Comparison of ENCODE assay signal across 9 cellular contexts in the genomic region with DNA sequence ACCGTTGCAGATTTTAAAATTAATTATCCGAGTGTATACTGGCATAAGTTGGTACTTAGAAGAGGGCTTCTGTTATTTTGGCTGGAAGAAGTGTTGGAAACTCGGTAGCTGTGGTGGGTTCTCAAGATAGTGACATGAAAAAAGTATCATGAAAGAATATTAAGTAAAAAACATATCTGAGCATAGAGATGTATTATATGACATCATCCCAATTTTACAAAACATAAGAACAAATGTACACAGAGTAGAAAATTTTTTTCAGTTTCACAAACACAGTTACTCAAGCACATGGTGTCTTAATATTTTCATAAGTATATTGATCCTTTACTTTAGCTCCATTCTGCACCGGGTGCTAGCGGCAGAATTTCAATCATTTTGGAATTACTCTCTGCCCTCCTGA. TPM values are rescaled to one million over a fixed set of nuclear protein-coding genes. Genes with fewer than 3 reads are reported as not detected.
A peak's percentile ranks its signal among the peaks of the same experiment; 100 is the strongest.
DNase-seq lines count a peak whose midpoint lies in the region; ATAC-seq, FAIRE-seq and TF ChIP-seq lines count a peak whose summit lies in the region.
"Had no signal": no experiment of that assay in that cellular context is flagged by ENCODE, and none has a peak within 500 bp of the region (broad histone marks: within the 10 kb centered on the region; RNA-seq: fewer than 3 reads in every experiment).

No MANE protein-coding gene starts in this region.

- TF ChIP-seq CTCF in OCI-LY1 (IDR thresholded peaks at IDR 0.05; ENCODE audit: low read length) (no peak), dorsolateral prefrontal cortex (IDR thresholded peaks at IDR 0.05 in 54 of 56, conservative IDR thresholded peaks at IDR 0.05 in 2 of 56; ENCODE audit: low read depth in 1 of 56, partially characterized antibody in 56 of 56) (no peak)

- no peak overlapping the region for H2BK12ac ChIP-seq in neuronal stem cell (ENCODE audit: low read length)

- H3K27me3 ChIP-seq in BLaER1 = no peaks in the 10 kb centered on the region
- H3K27me3 ChIP-seq in OCI-LY1 (ENCODE audit: insufficient read depth, low read length) = no peaks in the 10 kb centered on the region
- H3K27me3 ChIP-seq in dorsolateral prefrontal cortex = no peaks in the 10 kb centered on the region
- H3K27me3 ChIP-seq in neuronal stem cell (ENCODE audit: control insufficient read depth in 3 of 3, insufficient read depth in 3 of 3, low read depth in 1 of 3, low read length in 3 of 3) = no peaks in the 10 kb centered on the region

- H4K20me1 ChIP-seq in BLaER1 (no peaks in the 10 kb centered on the region), OCI-LY1 (ENCODE audit: insufficient read depth, low read length) (no peaks in the 10 kb centered on the region)

- peaks cover 42% of the 10 kb centered on the region for H3K79me2 ChIP-seq in OCI-LY1 (ENCODE audit: insufficient read depth, low read length)

- H3K9me2 ChIP-seq in OCI-LY1 (ENCODE audit: low read depth, low read length) = no peaks in the 10 kb centered on the region

- peaks cover 8% of the 10 kb centered on the region; the same call in 1 of the 2 replicates for H3F3A ChIP-seq in OCI-LY1 (ENCODE audit: insufficient read depth, low read length)

- H3K4me2 ChIP-seq in BLaER1 = peak overlapping the region; percentile 70
- H3K4me2 ChIP-seq in OCI-LY1 (ENCODE audit: low read length) = peak overlapping the region; percentile 91
- H3K4me2 ChIP-seq in neuronal stem cell (ENCODE audit: insufficient read depth, low read length, poor library complexity, severe bottlenecking) = no peak overlapping the region

- H3K27ac ChIP-seq in BLaER1 = peak overlapping the region; percentile 90
- H3K27ac ChIP-seq in OCI-LY1 (ENCODE audit: low read depth, low read length, poor library complexity, severe bottlenecking) = peak overlapping the region; percentile 86
- H3K27ac ChIP-seq in dorsolateral prefrontal cortex = peak overlapping the region; percentile 18 to 93 (median 82)
- no peak overlapping the region for H3K27ac ChIP-seq in neuronal stem cell (replicated peaks; ENCODE audit: low read length)

- no peak for FAIRE-seq in HTR-8/SVneo (lab: Jason Lieb, UNC)

- no peak overlapping the region for H2BK15ac ChIP-seq in neuronal stem cell (ENCODE audit: low read length)

- no peak overlapping the region for H4K8ac ChIP-seq in neuronal stem cell (ENCODE audit: low read depth, low read length)

- no peak overlapping the region for H3K18ac ChIP-seq in neuronal stem cell (ENCODE audit: low read length)

- intact Hi-C loops in dorsolateral prefrontal cortex (cut with DNase I) = no loop called here

- no peak overlapping the region for H2BK120ac ChIP-seq in neuronal stem cell (ENCODE audit: low read depth, low read length)

- DNase-seq in dorsolateral prefrontal cortex (no peak), neuronal stem cell (ENCODE audit: low spot score) (no peak), HTR-8/SVneo (ENCODE audit: insufficient read length, low spot score) (no peak), NCI-H345 (lab: John Stamatoyannopoulos, UW) (no peak)

- peak overlapping the region; percentile 92 for H3K9ac ChIP-seq in BLaER1
- H3K9ac ChIP-seq in OCI-LY1 (ENCODE audit: low read length) = peak overlapping the region; percentile 99
- no peak overlapping the region for H3K9ac ChIP-seq in neuronal stem cell (ENCODE audit: low read depth, low read length, poor library complexity)

- no peak overlapping the region for H3K23ac ChIP-seq in neuronal stem cell (ENCODE audit: low read depth, low read length, poor library complexity)

- WGBS in neuronal stem cell (ENCODE audit: extremely low coverage in 2 of 2, insufficient read length in 2 of 2, insufficient replicate concordance in 1 of 2), 2 donors = no CpG with 5 or more reads among the region's 5 CpGs

- H3K36me3 ChIP-seq in BLaER1 (peaks cover 22% of the 10 kb centered on the region), OCI-LY1 (ENCODE audit: insufficient read depth, low read length) (peaks cover 30% of the 10 kb centered on the region; the same call in 1 of the 2 replicates), neuronal stem cell (replicated peaks in 1 of 2; ENCODE audit: control insufficient read depth in 2 of 2, insufficient read depth in 2 of 2, low read length in 2 of 2) (no peaks in the 10 kb centered on the region)

- no peak overlapping the region for H3K4ac ChIP-seq in neuronal stem cell (ENCODE audit: low read length)

- no peak overlapping the region for H2AK5ac ChIP-seq in neuronal stem cell (ENCODE audit: low read depth, low read length)

- ATAC-seq in HG03520 (IDR thresholded peaks at IDR 0.05; ENCODE audit: unreplicated experiment) (no peak), GM18870 (IDR thresholded peaks at IDR 0.05; ENCODE audit: unreplicated experiment) (no peak)

- H2AFZ ChIP-seq in OCI-LY1 (ENCODE audit: low read length) = no peak overlapping the region
- H2AFZ ChIP-seq in neuronal stem cell (ENCODE audit: low read length) = peak overlapping the region; percentile 82

- H3K14ac ChIP-seq in neuronal stem cell (ENCODE audit: low read length) = no peak overlapping the region

- H3K4me1 ChIP-seq in BLaER1 = peaks cover 59% of the 10 kb centered on the region
- H3K4me1 ChIP-seq in OCI-LY1 (ENCODE audit: insufficient read depth, low read length, severe bottlenecking) = peaks cover 70% of the 10 kb centered on the region
- peaks cover 9 to 12% of the 10 kb centered on the region in 2 donors for H3K4me1 ChIP-seq in neuronal stem cell (ENCODE audit: control insufficient read depth in 2 of 2, insufficient read depth in 1 of 2, low read depth in 1 of 2, low read length in 2 of 2)

- H2BK5ac ChIP-seq in neuronal stem cell (ENCODE audit: low read length) = no peak overlapping the region

- H3K79me1 ChIP-seq in neuronal stem cell (ENCODE audit: low read depth, low read length) = no peaks in the 10 kb centered on the region

- H3K9me3 ChIP-seq in BLaER1 (peaks cover 17% of the 10 kb centered on the region), OCI-LY1 (ENCODE audit: low read length) (no peaks in the 10 kb centered on the region), neuronal stem cell (replicated peaks in 1 of 2; ENCODE audit: control insufficient read depth in 2 of 2, insufficient read depth in 1 of 2, low read depth in 1 of 2, low read length in 2 of 2) (no peaks in the 10 kb centered on the region)

- H4K91ac ChIP-seq in neuronal stem cell (ENCODE audit: low read depth, low read length, poor library complexity) = no peak overlapping the region

- H3K4me3 ChIP-seq in BLaER1 = peak overlapping the region; percentile 76
- peak overlapping the region; percentile 96 for H3K4me3 ChIP-seq in OCI-LY1 (ENCODE audit: low read depth, low read length, poor library complexity, severe bottlenecking)
- H3K4me3 ChIP-seq in dorsolateral prefrontal cortex = peak overlapping the region; percentile 24 to 69 (median 55)
- peak overlapping the region in 1 of 2 donors; percentile 29 for H3K4me3 ChIP-seq in neuronal stem cell (ENCODE audit: low read length in 2 of 2)
- H3K4me3 ChIP-seq: K562 had no signal

RNA-seq across cellular contexts. Expression of gene IFI16, which starts 0.7 kb away (rescaled TPM):
- 10 to 100 TPM in 119 of 120 experiments, 1 to 10 TPM in 1; 9.8 to 75.4 (median 24.4) TPM for total RNA-seq in dorsolateral prefrontal cortex
- polyA plus RNA-seq in neuronal stem cell (2013, experiment 1 of 2) = 7.6 TPM
- polyA plus RNA-seq in neuronal stem cell (2013, experiment 2 of 2) = 8.2 TPM
